In genomic region chr11:72234514-72234830, GRCh38 we compare ENCODE assay signal across 23 cellular contexts. TPM values are rescaled to one million over a fixed set of nuclear protein-coding genes. Genes with fewer than 3 reads are reported as not detected.
A peak's percentile ranks its signal among the peaks of the same experiment; 100 is the strongest.
DNase-seq lines count a peak whose midpoint lies in the region; ATAC-seq and TF ChIP-seq lines count a peak whose summit lies in the region.
"Had no signal": no experiment of that assay in that cellular context is flagged by ENCODE, and none has a peak within 500 bp of the region (broad histone marks: within the 10 kb centered on the region; RNA-seq: fewer than 3 reads in every experiment).

No MANE protein-coding gene starts in this region.

- H3K4me1 Mint-ChIP-seq in effector memory CD8-positive, alpha-beta T cell (ENCODE audit: low read depth in 2 of 2), result peaks cover 4 to 14% of the 10 kb centered on the region in 2 donors

- no peak for TF ChIP-seq CTCF in SK-N-SH (IDR thresholded peaks at IDR 0.05)
- TF ChIP-seq CTCF in HEK293 (tag by site-specific recombination; IDR thresholded peaks at IDR 0.05), result no peak
- no peak for TF ChIP-seq CTCF in spleen (IDR thresholded peaks at IDR 0.05 in 8 of 11, conservative IDR thresholded peaks at IDR 0.05 in 3 of 11)
- TF ChIP-seq CTCF in foreskin fibroblast (IDR thresholded peaks at IDR 0.05; ENCODE audit: low read depth, low read length), result no peak

- TF ChIP-seq EP300 in SK-N-SH (IDR thresholded peaks at IDR 0.05; ENCODE audit: borderline replicate concordance in 1 of 2, low read depth in 1 of 2, low read length in 1 of 2), result no peak

- no peak overlapping the region for H3K9ac ChIP-seq in SK-N-SH

- H2AFZ ChIP-seq in SK-N-SH (ENCODE audit: low read depth), result no peak overlapping the region

- no peaks in the 10 kb centered on the region for H3K9me3 Mint-ChIP-seq in effector memory CD8-positive, alpha-beta T cell
- H3K9me3 Mint-ChIP-seq: H9 had no signal

- peaks cover 5 to 9% of the 10 kb centered on the region in 2 donors for H3K27me3 Mint-ChIP-seq in effector memory CD8-positive, alpha-beta T cell

- H3K27me3 ChIP-seq in SK-N-SH (ENCODE audit: insufficient read depth) (no peaks in the 10 kb centered on the region), spleen (replicated peaks in 1 of 7) (peaks cover 0 to 11% (median 6%) of the 10 kb centered on the region in 7 donors)
- H3K27me3 ChIP-seq: adrenal gland, tibial artery had no signal

- H4K20me1 ChIP-seq in SK-N-SH (ENCODE audit: insufficient read depth), result peaks cover 15% of the 10 kb centered on the region

- H3K9me3 ChIP-seq in SK-N-SH (no peaks in the 10 kb centered on the region), HEK293 (ENCODE audit: control insufficient read depth, insufficient read depth, low read depth, low read length) (no peaks in the 10 kb centered on the region), spleen (no peaks in the 10 kb centered on the region)
- H3K9me3 ChIP-seq: adrenal gland, tibial artery had no signal

- H3K4me2 ChIP-seq in SK-N-SH, result no peak overlapping the region

- H3F3A ChIP-seq in SK-N-SH (replicated peaks; ENCODE audit: insufficient read depth), result peaks cover 55% of the 10 kb centered on the region

- no peak for TF ChIP-seq POLR2A in spleen (IDR thresholded peaks at IDR 0.05)

- 89% methylated on average over 3 of the region's 3 CpGs for WGBS in SK-N-SH (ENCODE audit: low lambda C conversion rate)
- WGBS in spleen, 5 donors, result 52 to 62% (median 55%) methylated on average over 3 of the region's 3 CpGs

- H3K27ac Mint-ChIP-seq in effector memory CD8-positive, alpha-beta T cell, result peak overlapping the region; percentile 4 to 66

- H3K4me1 ChIP-seq in SK-N-SH (ENCODE audit: control insufficient read depth in 1 of 2, insufficient read depth in 2 of 2, low read depth in 1 of 2, low read length in 1 of 2) (peaks cover 13 to 27% of the 10 kb centered on the region in 2 experiments; a peak in 2 of 4 replicates), HEK293 (ENCODE audit: control insufficient read depth, insufficient read depth, low read length) (no peaks in the 10 kb centered on the region), spleen (peaks cover 4 to 43% (median 13%) of the 10 kb centered on the region in 6 donors)

- H3K36me3 ChIP-seq in SK-N-SH (replicated peaks in 1 of 2; ENCODE audit: control insufficient read depth in 1 of 2, insufficient read depth in 2 of 2, low read length in 1 of 2) (peaks cover 46 to 74% of the 10 kb centered on the region in 2 experiments), HEK293 (ENCODE audit: control insufficient read depth in 2 of 2, insufficient read depth in 1 of 2, low read length in 2 of 2) (peaks cover 0 to 93% of the 10 kb centered on the region in 2 experiments; a peak in 2 of 3 replicates), spleen (peaks cover 4 to 94% (median 86%) of the 10 kb centered on the region in 6 donors)

- H3K27ac ChIP-seq in SK-N-SH (ENCODE audit: low read depth in 2 of 2, low read length in 1 of 2) (peak overlapping the region; percentile 6 to 90; a peak in 3 of 4 replicates), HEK293 (ENCODE audit: extremely low read depth, low read depth, low read length) (no peak overlapping the region), spleen (no peak overlapping the region)
- H3K27ac ChIP-seq: adrenal gland, neutrophil, tibial artery had no signal

- H3K36me3 Mint-ChIP-seq in effector memory CD8-positive, alpha-beta T cell (ENCODE audit: insufficient read depth), result peaks cover 18% of the 10 kb centered on the region

- TF ChIP-seq RAD21 in SK-N-SH (IDR thresholded peaks at IDR 0.05; ENCODE audit: low read length), result no peak

- no peaks in the 10 kb centered on the region for H3K9me2 ChIP-seq in SK-N-SH

- no peak for ATAC-seq in SK-N-SH treated with all-trans-retinoic acid at 6 μM for 48 hours
- ATAC-seq in effector memory CD8-positive, alpha-beta T cell (replicated peaks), result no peak
- ATAC-seq in esophagus mucosa, result no peak

- H3K4me3 Mint-ChIP-seq in effector memory CD8-positive, alpha-beta T cell, result no peak overlapping the region
- H3K4me3 Mint-ChIP-seq: H9 had no signal

- intact Hi-C loops in spleen (cut with DNase I; ENCODE audit: low total_unique reads), result no loop called here

- H3K4me3 ChIP-seq in SK-N-SH (ENCODE audit: low read depth in 2 of 2, low read length in 1 of 2) (no peak overlapping the region), HEK293 (ENCODE audit: low read depth, low read length) (no peak overlapping the region), spleen (no peak overlapping the region), foreskin fibroblast (ENCODE audit: low read depth in 1 of 2, low read length in 2 of 2) (no peak overlapping the region)
- H3K4me3 ChIP-seq: adrenal gland, tibial artery had no signal

- CTCF ChIA-PET in SK-N-SH (lab: Yijun Ruan, JAX) (interaction anchor here (0.8 to 19.7 kb wide), 7 partner anchors 91 to 196 kb away, joined by 3 to 314 read pairs (median 4); partner anchors contain the start of gene CLPB), HEK293 (lab: Yijun Ruan, JAX) (interaction anchor here (0.6 to 0.9 kb wide), 5 partner anchors 28 to 257 kb away, joined by 3 to 5 read pairs (median 3); no protein-coding TSS in a partner anchor)

- peaks cover 4% of the 10 kb centered on the region; the same call in 1 of the 2 replicates for H3K79me2 ChIP-seq in SK-N-SH (ENCODE audit: insufficient read depth)

- DNase-seq in SK-N-SH (no peak), spleen (peak; percentile 51), foreskin fibroblast (no peak)
- no peak for DNase-seq in effector memory CD8-positive, alpha-beta T cell
- no peak for DNase-seq in stimulated activated naive CD4-positive, alpha-beta T cell treated with Interleukin-2 at 50 U/mL for 16 hours (lab: John Stamatoyannopoulos, UW)
- DNase-seq: 8988T; activated CD4-positive, alpha-beta T cell treated with anti-CD3 and anti-CD28 coated beads, Interleukin-2, amount 50 U/mL, for 48 hours; erythroblast; GDM1; midbrain; NCI-H1105 treated with DMSO at 0.1 percent for 48 hours; NCI-H2107; NCI-H526 had no signal

- POLR2A ChIA-PET in SK-N-SH (lab: Yijun Ruan, JAX), result interaction anchor here (0.6 to 15.5 kb wide), 12 partner anchors 9 to 204 kb away, joined by 3 to 880 read pairs (median 54); partner anchors contain the start of genes CLPB and INPPL1
- POLR2A ChIA-PET in HEK293 (lab: Yijun Ruan, JAX), result interaction anchor here (0.7 kb wide), 2 partner anchors 11 to 180 kb away, joined by 3 read pairs; no protein-coding TSS in a partner anchor

TF ChIP-seq in SK-N-SH, 30 proteins besides CTCF, POLR2A, EP300 and RAD21 (continues in another document):
- TF ChIP-seq JUND (IDR thresholded peaks at IDR 0.05) (no peak), YY1 (IDR thresholded peaks at IDR 0.05; ENCODE audit: low read depth) (no peak), TCF12 (IDR thresholded peaks at IDR 0.05) (no peak), FOSL2 (IDR thresholded peaks at IDR 0.05; ENCODE audit: borderline replicate concordance, low read depth) (no peak)

TF ChIP-seq in SK-N-SH treated with all-trans-retinoic acid at 6 μM for 48 hours, 23 proteins besides CTCF, POLR2A, EP300 and RAD21:
- TF ChIP-seq SNAI2 (CRISPR knock-in tag; IDR thresholded peaks at IDR 0.05), result no peak
- TF ChIP-seq, protein P1, sequence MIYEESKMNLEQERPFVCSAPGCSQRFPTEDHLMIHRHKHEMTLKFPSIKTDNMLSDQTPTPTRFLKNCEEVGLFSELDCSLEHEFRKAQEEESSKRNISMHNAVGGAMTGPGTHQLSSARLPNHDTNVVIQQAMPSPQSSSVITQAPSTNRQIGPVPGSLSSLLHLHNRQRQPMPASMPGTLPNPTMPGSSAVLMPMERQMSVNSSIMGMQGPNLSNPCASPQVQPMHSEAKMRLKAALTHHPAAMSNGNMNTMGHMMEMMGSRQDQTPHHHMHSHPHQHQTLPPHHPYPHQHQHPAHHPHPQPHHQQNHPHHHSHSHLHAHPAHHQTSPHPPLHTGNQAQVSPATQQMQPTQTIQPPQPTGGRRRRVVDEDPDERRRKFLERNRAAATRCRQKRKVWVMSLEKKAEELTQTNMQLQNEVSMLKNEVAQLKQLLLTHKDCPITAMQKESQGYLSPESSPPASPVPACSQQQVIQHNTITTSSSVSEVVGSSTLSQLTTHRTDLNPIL (CRISPR knock-in tag; IDR thresholded peaks at IDR 0.05; ENCODE audit: low read depth), result no peak
- TF ChIP-seq GLIS3 (CRISPR knock-in tag; IDR thresholded peaks at IDR 0.05), result no peak

TF ChIP-seq in HEK293, 187 proteins besides CTCF, POLR2A, EP300 and RAD21 (continues in another document):
- TF ChIP-seq ZNF274 (IDR thresholded peaks at IDR 0.05; ENCODE audit: low read length) (no peak), ZNF274 (tag by site-specific recombination; IDR thresholded peaks at IDR 0.05; ENCODE audit: borderline replicate concordance) (no peak), ZFHX2 (tag by site-specific recombination; conservative IDR thresholded peaks at IDR 0.05) (0 out of 2 replicates have a peak, but pooled peaks have one; percentile 29), MYNN (tag by site-specific recombination; IDR thresholded peaks at IDR 0.05; ENCODE audit: borderline replicate concordance) (no peak)

RNA-seq across cellular contexts. Expression of gene PHOX2A, which starts 9.5 kb away (rescaled TPM):
- 65.0 and 75.6 TPM in 2 replicates for polyA plus RNA-seq in SK-N-SH (2012; rRNA removed)
- 38.6 and 72.8 TPM in 2 replicates for polyA plus RNA-seq in SK-N-SH (2012; cell fraction: cytosol; rRNA removed)
- polyA plus RNA-seq in SK-N-SH (2012; cell fraction: nucleus; rRNA removed), result 47.3 and 62.5 TPM in 2 replicates
- not detected for total RNA-seq in spleen
- under 1 TPM in 1 of 3 donors, not detected in 2; 0.33 TPM for polyA plus RNA-seq in spleen
- not detected for total RNA-seq in esophagus mucosa
- total RNA-seq: dermis microvascular lymphatic vessel endothelial cell, LHCN-M2 had no signal
- polyA plus RNA-seq: BJ had no signal

RNA-seq across cellular contexts. Expression of gene INPPL1, which starts 9.9 kb away (rescaled TPM):
- polyA plus RNA-seq in SK-N-SH (2012; rRNA removed) (123 and 138 TPM in 2 replicates), spleen (100 to 1,000 TPM in 1 of 3 donors, 10 to 100 TPM in 2; 28.2 to 104 (median 52.6) TPM)
- polyA plus RNA-seq in SK-N-SH (2012; cell fraction: cytosol; rRNA removed), result 26.6 and 41.4 TPM in 2 replicates
- 712 and 808 TPM in 2 replicates for polyA plus RNA-seq in SK-N-SH (2012; cell fraction: nucleus; rRNA removed)
- total RNA-seq in spleen (100 to 1,000 TPM in 6 of 7 donors, 10 to 100 TPM in 1; 93.4 to 177 (median 141) TPM), esophagus mucosa (21.2 TPM)

RNA-seq across cellular contexts. Expression of gene FOLR2, which starts 17.9 kb away (rescaled TPM):
- polyA plus RNA-seq in SK-N-SH (2012; rRNA removed) (not detected in 2 replicates), spleen (10 to 100 TPM; 16.1 to 26.6 (median 20.7) TPM)
- polyA plus RNA-seq in SK-N-SH (2012; cell fraction: cytosol; rRNA removed), result not detected in 2 replicates
- polyA plus RNA-seq in SK-N-SH (2012; cell fraction: nucleus; rRNA removed), result not detected in 2 replicates
- total RNA-seq in spleen (10 to 100 TPM; 18.9 to 62.3 (median 23.1) TPM), esophagus mucosa (0.24 TPM)
- total RNA-seq: dermis microvascular lymphatic vessel endothelial cell, H9, LHCN-M2 had no signal
- polyA plus RNA-seq: BJ had no signal

RNA-seq across cellular contexts. Expression of gene FOLR1, which starts 42.5 kb away (rescaled TPM):
- polyA plus RNA-seq in SK-N-SH (2012; rRNA removed) (0.26 TPM in 1 of 2 replicates, not detected in the other), spleen (under 1 TPM in 1 of 3 donors, not detected in 2; 0.10 TPM)
- polyA plus RNA-seq in SK-N-SH (2012; cell fraction: cytosol; rRNA removed), result 0.08 and 0.14 TPM in 2 replicates
- polyA plus RNA-seq in SK-N-SH (2012; cell fraction: nucleus; rRNA removed), result 0.05 and 0.15 TPM in 2 replicates
- total RNA-seq in spleen (not detected), esophagus mucosa (0.96 TPM)
- total RNA-seq: dermis microvascular lymphatic vessel endothelial cell had no signal

Comparison
In these comparisons a context has a peak if more than half of its experiments do, and no peak if none do; other contexts are left out.
1. H3K27ac ChIP-seq: peak in SK-N-SH (2 of 2); none in HEK293 (single experiment) and spleen (0 of 8).
2. RNA of gene FOLR2, which starts 17.9 kb away (total RNA-seq): 18.9 to 62.3 TPM in spleen; 0.24 TPM in esophagus mucosa (single experiment); every median in the first group is over 10 times any median in the second.